ENCODE assay signal across 1 cellular context in genomic region chr7:2638224-2638991, GRCh38.
A peak's percentile ranks its signal among the peaks of the same experiment; 100 is the strongest.
TF ChIP-seq lines count a peak whose summit lies in the region.

No MANE protein-coding gene starts in this region.

TF ChIP-seq in SK-N-SH, 30 proteins besides CTCF, POLR2A, EP300 and RAD21 (continued from another document):
- TF ChIP-seq, protein P1, sequence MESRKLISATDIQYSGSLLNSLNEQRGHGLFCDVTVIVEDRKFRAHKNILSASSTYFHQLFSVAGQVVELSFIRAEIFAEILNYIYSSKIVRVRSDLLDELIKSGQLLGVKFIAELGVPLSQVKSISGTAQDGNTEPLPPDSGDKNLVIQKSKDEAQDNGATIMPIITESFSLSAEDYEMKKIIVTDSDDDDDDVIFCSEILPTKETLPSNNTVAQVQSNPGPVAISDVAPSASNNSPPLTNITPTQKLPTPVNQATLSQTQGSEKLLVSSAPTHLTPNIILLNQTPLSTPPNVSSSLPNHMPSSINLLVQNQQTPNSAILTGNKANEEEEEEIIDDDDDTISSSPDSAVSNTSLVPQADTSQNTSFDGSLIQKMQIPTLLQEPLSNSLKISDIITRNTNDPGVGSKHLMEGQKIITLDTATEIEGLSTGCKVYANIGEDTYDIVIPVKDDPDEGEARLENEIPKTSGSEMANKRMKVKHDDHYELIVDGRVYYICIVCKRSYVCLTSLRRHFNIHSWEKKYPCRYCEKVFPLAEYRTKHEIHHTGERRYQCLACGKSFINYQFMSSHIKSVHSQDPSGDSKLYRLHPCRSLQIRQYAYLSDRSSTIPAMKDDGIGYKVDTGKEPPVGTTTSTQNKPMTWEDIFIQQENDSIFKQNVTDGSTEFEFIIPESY (IDR thresholded peaks at IDR 0.05; ENCODE audit: borderline replicate concordance, low read depth) = no peak
- TF ChIP-seq, protein P2, sequence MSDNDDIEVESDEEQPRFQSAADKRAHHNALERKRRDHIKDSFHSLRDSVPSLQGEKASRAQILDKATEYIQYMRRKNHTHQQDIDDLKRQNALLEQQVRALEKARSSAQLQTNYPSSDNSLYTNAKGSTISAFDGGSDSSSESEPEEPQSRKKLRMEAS (IDR thresholded peaks at IDR 0.05; ENCODE audit: low read depth) = peak; percentile 99
TF ChIP-seq in SK-N-SH: peak in this region for 15.
